In the genomic region with DNA sequence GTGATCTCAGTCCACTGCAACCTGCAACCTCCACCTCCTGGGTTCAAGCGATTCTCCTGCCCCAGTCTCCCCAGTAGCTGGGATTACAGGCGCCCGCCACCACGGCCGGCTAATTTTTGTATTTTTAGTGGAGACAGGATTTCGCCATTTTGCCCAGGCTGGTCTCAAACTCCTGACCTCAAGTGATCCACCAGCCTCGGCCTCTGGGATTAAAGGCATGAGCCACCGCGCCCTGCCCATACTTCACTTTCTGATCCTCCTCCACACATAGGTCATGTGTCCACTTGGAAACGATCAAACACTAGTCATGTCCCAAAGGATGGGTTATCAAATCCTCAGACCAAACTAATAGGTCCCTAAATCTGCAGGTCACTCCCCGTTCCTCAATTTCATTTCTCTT, we compare ENCODE assay signal across 6 cellular contexts. TPM values are rescaled to one million over a fixed set of nuclear protein-coding genes. Genes with fewer than 3 reads are reported as not detected.
DNase-seq lines count a peak whose midpoint lies in the region; ATAC-seq and TF ChIP-seq lines count a peak whose summit lies in the region.
"Not testable (repeated sequence)": the region's sequence is repeated elsewhere in the genome, so short reads cannot be mapped to it uniquely, and the experiment has no call there.

No MANE protein-coding gene starts in this region.

- H3K4me1 ChIP-seq in psoas muscle, result peaks cover 43% of the 10 kb centered on the region

- WGBS in psoas muscle, 3 donors, result 85 to 86% (median 85%) methylated on average over 11 of the region's 11 CpGs

- H3K27ac Mint-ChIP-seq in activated CD4-positive, alpha-beta memory T cell treated with anti-CD3 and anti-CD28 coated beads, Interleukin-2, amount 10 ng/mL, durations not matched to agents 7 days and 5 days, result peak overlapping the region; percentile 98
- H3K27ac Mint-ChIP-seq in dendritic cell treated with granulocyte-macrophage colony-stimulating factor and Interleukin-4, amounts not matched to agents 40 ng/mL and 50 ng/mL, for 4 days, result peak overlapping the region; percentile 96
- H3K27ac Mint-ChIP-seq in immature natural killer cell, result peak overlapping the region in 3 of 6 donors; percentile 94 to 98 (median 97)

- H3K4me1 Mint-ChIP-seq in activated CD4-positive, alpha-beta memory T cell treated with anti-CD3 and anti-CD28 coated beads, Interleukin-2, amount 10 ng/mL, durations not matched to agents 7 days and 5 days, result peaks cover 35% of the 10 kb centered on the region
- H3K4me1 Mint-ChIP-seq in dendritic cell treated with granulocyte-macrophage colony-stimulating factor and Interleukin-4, amounts not matched to agents 40 ng/mL and 50 ng/mL, for 4 days (ENCODE audit: low read depth), result peaks cover 32% of the 10 kb centered on the region
- H3K4me1 Mint-ChIP-seq in immature natural killer cell, result peaks cover 33 to 41% of the 10 kb centered on the region in 2 donors

- H3K4me3 Mint-ChIP-seq in activated CD4-positive, alpha-beta memory T cell treated with anti-CD3 and anti-CD28 coated beads, Interleukin-2, amount 10 ng/mL, durations not matched to agents 7 days and 5 days, result peak overlapping the region; percentile 100
- peak overlapping the region; percentile 92 for H3K4me3 Mint-ChIP-seq in dendritic cell treated with granulocyte-macrophage colony-stimulating factor and Interleukin-4, amounts not matched to agents 40 ng/mL and 50 ng/mL, for 4 days
- peak overlapping the region; percentile 98 to 100 (median 99) for H3K4me3 Mint-ChIP-seq in immature natural killer cell

- POLR2A ChIA-PET in activated CD4-positive, alpha-beta memory T cell treated with anti-CD3 and anti-CD28 coated beads, Interleukin-2, amount 10 ng/mL, durations not matched to agents 7 days and 5 days (lab: Charles Lee), result interaction anchor here (0.6 to 3.0 kb wide), 13 partner anchors 12 to 626 kb away, joined by 3 to 29 read pairs (median 3); a partner anchor contains a TSS

- ATAC-seq in psoas muscle, result not testable (repeated sequence)

- not testable (repeated sequence) for H3K27me3 ChIP-seq in psoas muscle (ENCODE audit: insufficient read depth in 3 of 3, low read length in 2 of 3)

- H3K36me3 ChIP-seq in KOPT-K1 (ENCODE audit: insufficient read depth, low read length) (peaks cover 38% of the 10 kb centered on the region), psoas muscle (ENCODE audit: insufficient read depth in 1 of 2, low read depth in 1 of 2) (peaks cover 10 to 45% of the 10 kb centered on the region in 2 donors)

- not testable (repeated sequence) for TF ChIP-seq CTCF in AG10803 (conservative IDR thresholded peaks at IDR 0.05; ENCODE audit: low read length); psoas muscle (IDR thresholded peaks at IDR 0.05)

- peak overlapping the region; percentile 95 for H3K4me3 ChIP-seq in AG10803 (ENCODE audit: low read length)
- peak overlapping the region; percentile 91 for H3K4me3 ChIP-seq in psoas muscle

- intact Hi-C loops in dendritic cell treated with granulocyte-macrophage colony-stimulating factor and Interleukin-4, amounts not matched to agents 40 ng/mL and 50 ng/mL, for 4 days (cut with micrococcal nuclease); psoas muscle (cut with DNase I): not testable (repeated sequence)

- H3K9me3 ChIP-seq in KOPT-K1 (ENCODE audit: insufficient read depth, low read length, poor library complexity, severe bottlenecking); psoas muscle: not testable (repeated sequence)

- not testable (repeated sequence) for H3K9me3 Mint-ChIP-seq in activated CD4-positive, alpha-beta memory T cell treated with anti-CD3 and anti-CD28 coated beads, Interleukin-2, amount 10 ng/mL, durations not matched to agents 7 days and 5 days; dendritic cell treated with granulocyte-macrophage colony-stimulating factor and Interleukin-4, amounts not matched to agents 40 ng/mL and 50 ng/mL, for 4 days; immature natural killer cell

- peak overlapping the region; percentile 78 for H3K27ac ChIP-seq in KOPT-K1 (ENCODE audit: low read depth, low read length, poor library complexity, severe bottlenecking)
- H3K27ac ChIP-seq in psoas muscle, result peak overlapping the region; percentile 97

- peak; percentile 3 for DNase-seq in AG10803 (ENCODE audit: low read depth)
- DNase-seq in activated CD4-positive, alpha-beta memory T cell treated with anti-CD3 and anti-CD28 coated beads, Interleukin-2, amount 10 ng/mL, durations not matched to agents 7 days and 5 days; immature natural killer cell; psoas muscle: not testable (repeated sequence)

- peaks cover 24% of the 10 kb centered on the region for H3K36me3 Mint-ChIP-seq in activated CD4-positive, alpha-beta memory T cell treated with anti-CD3 and anti-CD28 coated beads, Interleukin-2, amount 10 ng/mL, durations not matched to agents 7 days and 5 days (ENCODE audit: low read depth)
- peaks cover 24% of the 10 kb centered on the region for H3K36me3 Mint-ChIP-seq in dendritic cell treated with granulocyte-macrophage colony-stimulating factor and Interleukin-4, amounts not matched to agents 40 ng/mL and 50 ng/mL, for 4 days (ENCODE audit: low read depth)
- not testable (repeated sequence) for H3K36me3 Mint-ChIP-seq in immature natural killer cell

- CTCF ChIA-PET in activated CD4-positive, alpha-beta memory T cell treated with anti-CD3 and anti-CD28 coated beads, Interleukin-2, amount 10 ng/mL, durations not matched to agents 7 days and 5 days (lab: Charles Lee), result interaction anchor here (0.9 to 1.5 kb wide), 3 partner anchors 18 to 225 kb away, joined by 3 to 4 read pairs (median 3); a partner anchor contains a TSS

- not testable (repeated sequence) for H3K27me3 Mint-ChIP-seq in activated CD4-positive, alpha-beta memory T cell treated with anti-CD3 and anti-CD28 coated beads, Interleukin-2, amount 10 ng/mL, durations not matched to agents 7 days and 5 days; dendritic cell treated with granulocyte-macrophage colony-stimulating factor and Interleukin-4, amounts not matched to agents 40 ng/mL and 50 ng/mL, for 4 days
- peaks cover 4 to 13% (median 11%) of the 10 kb centered on the region in 3 donors for H3K27me3 Mint-ChIP-seq in immature natural killer cell (ENCODE audit: low read depth in 3 of 3)

RNA-seq across cellular contexts. Expression of a gene that starts 1.2 kb away (rescaled TPM):
- total RNA-seq in activated CD4-positive, alpha-beta memory T cell treated with anti-CD3 and anti-CD28 coated beads, Interleukin-2, amount 10 ng/mL, durations not matched to agents 7 days and 5 days, result 10 to 100 TPM; 47.5 to 48.8 TPM
- 10 to 100 TPM; 67.3 to 79.8 (median 79.8) TPM for polyA plus RNA-seq in immature natural killer cell
- 10 to 100 TPM; 36.5 to 89.0 (median 64.4) TPM for total RNA-seq in psoas muscle
- 100 to 1,000 TPM in 1 of 3 donors, 10 to 100 TPM in 2; 81.2 to 318 (median 89.6) TPM for polyA plus RNA-seq in psoas muscle

RNA-seq across cellular contexts. Expression of a gene that starts 17.9 kb away (rescaled TPM):
- 10 to 100 TPM; 36.0 to 36.7 TPM for total RNA-seq in activated CD4-positive, alpha-beta memory T cell treated with anti-CD3 and anti-CD28 coated beads, Interleukin-2, amount 10 ng/mL, durations not matched to agents 7 days and 5 days
- polyA plus RNA-seq in immature natural killer cell (10 to 100 TPM; 18.4 to 38.4 (median 32.5) TPM), psoas muscle (10 to 100 TPM; 10.6 to 24.6 (median 13.5) TPM)
- total RNA-seq in psoas muscle, result 10 to 100 TPM in 2 of 4 donors, 1 to 10 TPM in 2; 9.5 to 16.0 (median 12.7) TPM

RNA-seq across cellular contexts. Expression of a gene that starts 44.7 kb away (rescaled TPM):
- under 1 TPM in 1 of 2 experiments, not detected in 1; 0.18 TPM for total RNA-seq in activated CD4-positive, alpha-beta memory T cell treated with anti-CD3 and anti-CD28 coated beads, Interleukin-2, amount 10 ng/mL, durations not matched to agents 7 days and 5 days
- polyA plus RNA-seq in immature natural killer cell (not detected), psoas muscle (not detected)
- not detected for total RNA-seq in psoas muscle

RNA-seq across cellular contexts. Expression of a gene that starts 55.9 kb away (rescaled TPM):
- 10 to 100 TPM; 23.6 to 24.7 TPM for total RNA-seq in activated CD4-positive, alpha-beta memory T cell treated with anti-CD3 and anti-CD28 coated beads, Interleukin-2, amount 10 ng/mL, durations not matched to agents 7 days and 5 days
- polyA plus RNA-seq in immature natural killer cell (10 to 100 TPM in 2 of 3 donors, 1 to 10 TPM in 1; 8.0 to 19.0 (median 15.0) TPM), psoas muscle (10 to 100 TPM in 1 of 3 donors, 1 to 10 TPM in 2; 8.8 to 32.2 (median 9.5) TPM)
- total RNA-seq in psoas muscle, result 10 to 100 TPM in 3 of 4 donors, 1 to 10 TPM in 1; 8.8 to 23.1 (median 15.3) TPM
